ENCODE assay signal across 1 cellular context in the genomic region with DNA sequence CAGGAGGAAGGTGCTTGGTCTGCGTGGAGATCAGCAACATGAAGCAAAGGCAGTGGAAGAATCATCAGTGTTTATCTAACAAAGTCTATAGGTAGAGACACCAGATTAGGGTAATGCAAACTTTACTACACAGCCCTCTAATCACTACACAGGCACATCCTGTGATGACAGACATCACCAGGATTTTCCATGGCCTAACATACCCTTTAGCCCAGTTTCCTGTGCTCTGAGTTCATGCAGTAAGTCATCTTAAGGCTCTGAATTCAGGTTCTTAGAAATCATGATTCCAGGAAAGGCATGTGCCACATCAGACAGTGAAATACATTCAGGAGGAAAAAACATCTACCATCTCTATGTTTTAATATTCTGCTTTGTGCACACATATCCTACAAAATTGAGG.
TF ChIP-seq lines count a peak whose summit lies in the region.

No MANE protein-coding gene starts in this region.

TF ChIP-seq in HepG2, 621 proteins besides CTCF, POLR2A, EP300 and RAD21 (continued from another document):
- TF ChIP-seq, protein P1, sequence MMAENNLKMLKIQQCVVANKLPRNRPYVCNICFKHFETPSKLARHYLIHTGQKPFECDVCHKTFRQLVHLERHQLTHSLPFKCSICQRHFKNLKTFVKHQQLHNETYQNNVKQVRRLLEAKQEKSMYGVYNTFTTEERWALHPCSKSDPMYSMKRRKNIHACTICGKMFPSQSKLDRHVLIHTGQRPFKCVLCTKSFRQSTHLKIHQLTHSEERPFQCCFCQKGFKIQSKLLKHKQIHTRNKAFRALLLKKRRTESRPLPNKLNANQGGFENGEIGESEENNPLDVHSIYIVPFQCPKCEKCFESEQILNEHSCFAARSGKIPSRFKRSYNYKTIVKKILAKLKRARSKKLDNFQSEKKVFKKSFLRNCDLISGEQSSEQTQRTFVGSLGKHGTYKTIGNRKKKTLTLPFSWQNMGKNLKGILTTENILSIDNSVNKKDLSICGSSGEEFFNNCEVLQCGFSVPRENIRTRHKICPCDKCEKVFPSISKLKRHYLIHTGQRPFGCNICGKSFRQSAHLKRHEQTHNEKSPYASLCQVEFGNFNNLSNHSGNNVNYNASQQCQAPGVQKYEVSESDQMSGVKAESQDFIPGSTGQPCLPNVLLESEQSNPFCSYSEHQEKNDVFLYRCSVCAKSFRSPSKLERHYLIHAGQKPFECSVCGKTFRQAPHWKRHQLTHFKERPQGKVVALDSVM (CRISPR knock-in tag; IDR thresholded peaks at IDR 0.05) = no peak
- TF ChIP-seq DZIP1 (CRISPR knock-in tag; IDR thresholded peaks at IDR 0.05) (no peak), DNMT1 (CRISPR knock-in tag; IDR thresholded peaks at IDR 0.05) (no peak)
